15 cellular contexts compared by ENCODE assay signal in the genomic region with DNA sequence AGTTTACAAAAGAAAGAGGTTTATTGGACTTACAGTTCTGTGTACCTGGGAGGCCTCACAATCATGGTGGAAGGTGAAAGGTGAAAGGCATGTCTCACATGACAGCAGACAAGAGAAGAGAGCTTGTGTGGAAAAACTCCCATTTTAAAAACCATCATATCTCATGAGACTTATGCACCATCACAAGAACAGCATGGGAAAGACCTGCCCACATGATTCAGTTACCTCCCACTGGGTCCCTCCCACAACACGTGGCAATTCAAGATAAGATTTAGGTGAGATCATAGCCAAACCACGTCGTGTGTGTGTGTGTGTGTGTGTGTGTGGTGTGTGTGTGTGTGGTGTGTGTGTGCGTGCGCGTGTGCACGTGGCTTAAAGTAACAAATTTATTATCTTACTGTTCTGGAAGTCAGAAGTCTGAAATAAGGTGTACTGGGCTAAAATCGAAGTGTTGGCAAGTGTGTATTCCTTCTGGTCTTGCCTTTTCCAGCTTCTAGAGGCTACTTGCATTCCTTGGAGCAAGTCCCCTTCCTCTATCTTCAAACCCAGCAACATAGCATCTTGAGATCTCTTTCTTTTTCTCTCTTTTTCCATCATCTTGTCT. TPM values are rescaled to one million over a fixed set of nuclear protein-coding genes. Genes with fewer than 3 reads are reported as not detected.
DNase-seq lines count a peak whose midpoint lies in the region; ATAC-seq and TF ChIP-seq lines count a peak whose summit lies in the region.
"Had no signal": no experiment of that assay in that cellular context is flagged by ENCODE, and none has a peak within 500 bp of the region (broad histone marks: within the 10 kb centered on the region; RNA-seq: fewer than 3 reads in every experiment).

No MANE protein-coding gene starts in this region.

- H3K27me3 Mint-ChIP-seq in activated naive CD4-positive, alpha-beta T cell treated with anti-CD3 and anti-CD28 coated beads for 36 hours (ENCODE audit: low read depth): no peaks in the 10 kb centered on the region
- no peaks in the 10 kb centered on the region for H3K27me3 Mint-ChIP-seq in type B pancreatic cell
- H3K27me3 Mint-ChIP-seq: memory B cell had no signal

- H3K4me1 Mint-ChIP-seq in activated naive CD4-positive, alpha-beta T cell treated with anti-CD3 and anti-CD28 coated beads for 36 hours (ENCODE audit: low read depth): no peaks in the 10 kb centered on the region
- no peaks in the 10 kb centered on the region for H3K4me1 Mint-ChIP-seq in type B pancreatic cell (ENCODE audit: unreplicated experiment)
- H3K4me1 Mint-ChIP-seq: neural crest cell had no signal

- no peak for ATAC-seq in HG03521 (IDR thresholded peaks at IDR 0.05; ENCODE audit: unreplicated experiment)
- ATAC-seq: activated CD4-positive, CD25-positive, alpha-beta regulatory T cell treated with anti-CD3 and anti-CD28 coated beads, Interleukin-2, amount 50 U/mL, for 24 hours; Right ventricle myocardium inferior had no signal

- peak; percentile 45 for TF ChIP-seq POLR2A in erythroblast (IDR thresholded peaks at IDR 0.05; ENCODE audit: low read length)

- no peak overlapping the region for H3K4me3 Mint-ChIP-seq in activated naive CD4-positive, alpha-beta T cell treated with anti-CD3 and anti-CD28 coated beads for 36 hours
- H3K4me3 Mint-ChIP-seq in type B pancreatic cell: no peak overlapping the region
- H3K4me3 Mint-ChIP-seq: memory B cell, neural crest cell had no signal

- H3K9me3 Mint-ChIP-seq in activated naive CD4-positive, alpha-beta T cell treated with anti-CD3 and anti-CD28 coated beads for 36 hours: no peaks in the 10 kb centered on the region
- peaks cover 3% of the 10 kb centered on the region for H3K9me3 Mint-ChIP-seq in type B pancreatic cell
- H3K9me3 Mint-ChIP-seq: memory B cell had no signal

- peaks cover 7% of the 10 kb centered on the region for H3K36me3 Mint-ChIP-seq in activated naive CD4-positive, alpha-beta T cell treated with anti-CD3 and anti-CD28 coated beads for 36 hours (ENCODE audit: low read depth)
- peaks cover 32% of the 10 kb centered on the region for H3K36me3 Mint-ChIP-seq in type B pancreatic cell

- CTCF ChIA-PET in activated naive CD4-positive, alpha-beta T cell treated with anti-CD3 and anti-CD28 coated beads for 36 hours (lab: Charles Lee): no interaction called here

- DNase-seq in activated naive CD4-positive, alpha-beta T cell treated with anti-CD3 and anti-CD28 coated beads for 36 hours: peak; percentile 6
- no peak for DNase-seq in activated naive CD4-positive, alpha-beta T cell treated with anti-CD3 and anti-CD28 coated beads, Interleukin-2, amount 50 U/mL, for 16 hours
- DNase-seq in NCI-H82 (lab: John Stamatoyannopoulos, UW) (peak; percentile 85), erythroblast (lab: John Stamatoyannopoulos, UW) (peak; percentile 91 to 96), NCI-H69 (lab: John Stamatoyannopoulos, UW) (no peak), type B pancreatic cell (ENCODE audit: extremely low spot score, unreplicated experiment) (no peak)
- peak in 2 of 3 donors; percentile 2 to 5 for DNase-seq in stimulated activated CD4-positive, alpha-beta T cell treated with anti-CD3 and anti-CD28 coated beads, TNF-alpha, amount 100 ng/mL, for 48 hours (ENCODE audit: low read depth in 3 of 3)
- DNase-seq: NK-92 treated with Interleukin-12 subunit alpha and Interleukin-12 subunit beta, amount 100 ng/mL, for 24 hours; T-helper 1 cell; upper lobe of left lung had no signal

- TF ChIP-seq CTCF in type B pancreatic cell (conservative IDR thresholded peaks at IDR 0.05): no peak

- H3K27ac Mint-ChIP-seq in activated naive CD4-positive, alpha-beta T cell treated with anti-CD3 and anti-CD28 coated beads for 36 hours: no peak overlapping the region
- no peak overlapping the region for H3K27ac Mint-ChIP-seq in type B pancreatic cell
- H3K27ac Mint-ChIP-seq: memory B cell had no signal

- intact Hi-C loops in activated naive CD4-positive, alpha-beta T cell treated with anti-CD3 and anti-CD28 coated beads for 36 hours (cut with micrococcal nuclease): no loop called here

RNA-seq across cellular contexts. Expression of gene MPC2, which starts 48.1 kb away (rescaled TPM):
- total RNA-seq in activated naive CD4-positive, alpha-beta T cell treated with anti-CD3 and anti-CD28 coated beads for 36 hours: 10 to 100 TPM; 69.7 to 70.2 TPM
- total RNA-seq in type B pancreatic cell (ENCODE audit: low replicate concordance): 60.2 and 86.4 TPM in 2 replicates

RNA-seq across cellular contexts. Expression of gene DCAF6, which starts 48.5 kb away (rescaled TPM):
- 10 to 100 TPM; 15.4 to 15.9 TPM for total RNA-seq in activated naive CD4-positive, alpha-beta T cell treated with anti-CD3 and anti-CD28 coated beads for 36 hours
- 27.2 and 38.3 TPM in 2 replicates for total RNA-seq in type B pancreatic cell (ENCODE audit: low replicate concordance)

Comparison
In these comparisons a context has a peak if more than half of its experiments do, and no peak if none do; other contexts are left out.
1. DNase-seq: peak in activated naive CD4-positive, alpha-beta T cell treated with anti-CD3 and anti-CD28 coated beads for 36 hours (single experiment), NCI-H82 (single experiment), erythroblast (2 of 2) and stimulated activated CD4-positive, alpha-beta T cell treated with anti-CD3 and anti-CD28 coated beads, TNF-alpha, amount 100 ng/mL, for 48 hours (2 of 3); none in activated naive CD4-positive, alpha-beta T cell treated with anti-CD3 and anti-CD28 coated beads, Interleukin-2, amount 50 U/mL, for 16 hours (single experiment), NCI-H69 (single experiment) and type B pancreatic cell (single experiment).